26 cellular contexts compared by ENCODE assay signal in genomic region chr17:18988546-18989173, GRCh38. TPM values are rescaled to one million over a fixed set of nuclear protein-coding genes. Genes with fewer than 3 reads are reported as not detected.
DNase-seq lines count a peak whose midpoint lies in the region; ATAC-seq and TF ChIP-seq lines count a peak whose summit lies in the region.
"Had no signal": no experiment of that assay in that cellular context is flagged by ENCODE, and none has a peak within 500 bp of the region (broad histone marks: within the 10 kb centered on the region; RNA-seq: fewer than 3 reads in every experiment).

No MANE protein-coding gene starts in this region.

- H3K4me1 ChIP-seq in suprapubic skin: peaks cover 78% of the 10 kb centered on the region
- no peaks in the 10 kb centered on the region for H3K4me1 ChIP-seq in foreskin keratinocyte

- no peak overlapping the region for H3K4me3 ChIP-seq in suprapubic skin
- H3K4me3 ChIP-seq: lower lobe of right lung had no signal

- no peaks in the 10 kb centered on the region for H3K36me3 ChIP-seq in suprapubic skin

- no peaks in the 10 kb centered on the region for H3K9me3 ChIP-seq in suprapubic skin
- H3K9me3 ChIP-seq: lower lobe of right lung, SK-N-SH had no signal

- H3K27ac ChIP-seq in VCaP (peak overlapping the region; percentile 5; the same call in 1 of the 2 replicates), suprapubic skin (peak overlapping the region; percentile 29), foreskin keratinocyte (no peak overlapping the region)
- H3K27ac ChIP-seq: lower lobe of right lung had no signal

- 82% methylated on average over 3 of the region's 9 CpGs for WGBS in suprapubic skin

- no peak for TF ChIP-seq EP300 in suprapubic skin (IDR thresholded peaks at IDR 0.05)

- no peak for TF ChIP-seq POLR2A in suprapubic skin (IDR thresholded peaks at IDR 0.05)

- TF ChIP-seq CTCF in VCaP (conservative IDR thresholded peaks at IDR 0.05): no peak
- no peak for TF ChIP-seq CTCF in suprapubic skin (IDR thresholded peaks at IDR 0.05)
- no peak for TF ChIP-seq CTCF in foreskin keratinocyte (conservative IDR thresholded peaks at IDR 0.05)

- DNase-seq in Right ventricle myocardium superior: no peak
- DNase-seq in cardiac septum (ENCODE audit: low spot score): no peak
- peak; percentile 96 for DNase-seq in left lobe of liver (ENCODE audit: low spot score)
- DNase-seq in suprapubic skin (ENCODE audit: low spot score in 2 of 2): no peak
- no peak for DNase-seq in foreskin keratinocyte
- DNase-seq in NCI-H1105 (lab: John Stamatoyannopoulos, UW): no peak
- DNase-seq: 8988T; activated B cell treated with CpG ODN at 0.5 μM for 24 hours; activated CD4-positive, alpha-beta T cell treated with anti-CD3 and anti-CD28 coated beads, Interleukin-2, amount 50 U/mL, for 48 hours; activated CD8-positive, alpha-beta memory T cell treated with anti-CD3 and anti-CD28 coated beads, Interleukin-2, amount 50 U/mL, for 48 hours; activated naive CD8-positive, alpha-beta T cell treated with anti-CD3 and anti-CD28 coated beads for 36 hours; AML-193; CD8-positive, alpha-beta memory T cell; DND-41; NCI-H1694 treated with DMSO at 0.1 percent for 48 hours; NCI-H526; SK-N-SH; stimulated activated CD8-positive, alpha-beta memory T cell treated with anti-CD3 and anti-CD28 coated beads, Interleukin-4, amount 100 ng/mL, for 48 hours had no signal

- ATAC-seq in Right ventricle myocardium superior (ENCODE audit: poor library complexity) (peak; percentile 22), left lobe of liver (peak; percentile 80), GM21619 (IDR thresholded peaks at IDR 0.05; ENCODE audit: unreplicated experiment) (no peak), foreskin keratinocyte (no peak)

- H3K27me3 ChIP-seq in suprapubic skin (no peaks in the 10 kb centered on the region), foreskin keratinocyte (no peaks in the 10 kb centered on the region)

- intact Hi-C loops in Right ventricle myocardium superior (cut with DNase I): no loop called here
- intact Hi-C loops in cardiac septum (cut with DNase I): no loop called here

RNA-seq across cellular contexts. Expression of gene FAM83G, which starts 15.9 kb away (rescaled TPM):
- 1.9 TPM for total RNA-seq in Right ventricle myocardium superior
- total RNA-seq in cardiac septum: 2.5 TPM
- 11.7 TPM for total RNA-seq in left lobe of liver
- total RNA-seq in suprapubic skin: 100 to 1,000 TPM; 205 to 261 (median 210) TPM
- total RNA-seq in foreskin keratinocyte: 49.6 and 50.4 TPM in 2 replicates
- 25.0 and 26.2 TPM in 2 replicates for polyA plus RNA-seq in foreskin keratinocyte

RNA-seq across cellular contexts. Expression of gene SLC5A10, which starts 36.7 kb away (rescaled TPM):
- total RNA-seq in Right ventricle myocardium superior (not detected), cardiac septum (0.13 TPM), left lobe of liver (not detected), suprapubic skin (1 to 10 TPM in 2 of 4 donors, under 1 TPM in 2; 0.31 to 1.5 (median 0.94) TPM), foreskin keratinocyte (0.14 TPM in 1 of 2 replicates, not detected in the other)
- 0.06 TPM in 1 of 2 replicates, not detected in the other for polyA plus RNA-seq in foreskin keratinocyte
- total RNA-seq: activated B cell treated with CpG ODN at 0.5 μM for 24 hours; activated naive CD8-positive, alpha-beta T cell treated with anti-CD3 and anti-CD28 coated beads for 36 hours; CD8-positive, alpha-beta memory T cell; LHCN-M2; lower lobe of right lung; neural crest cell; posterior vena cava; RPMI7951; urinary bladder had no signal
- polyA plus RNA-seq: CD8-positive, alpha-beta memory T cell; SK-N-SH had no signal

RNA-seq across cellular contexts. Expression of gene GRAP, which starts 58.1 kb away (rescaled TPM):
- 2.0 TPM for total RNA-seq in Right ventricle myocardium superior
- 2.9 TPM for total RNA-seq in cardiac septum
- 4.0 TPM for total RNA-seq in left lobe of liver
- total RNA-seq in suprapubic skin: 1 to 10 TPM; 1.1 to 3.1 (median 1.9) TPM
- total RNA-seq in foreskin keratinocyte: 0.14 TPM in 2 replicates
- polyA plus RNA-seq in foreskin keratinocyte: 0.17 and 0.19 TPM in 2 replicates
- total RNA-seq: LHCN-M2, RPMI7951 had no signal

Comparison
In these comparisons a context has a peak if more than half of its experiments do, and no peak if none do; other contexts are left out.
1. ATAC-seq: peak in Right ventricle myocardium superior (single experiment) and left lobe of liver (single experiment); none in GM21619 (single experiment) and foreskin keratinocyte (single experiment).